ENCODE assay signal across 8 cellular contexts in the genomic region with DNA sequence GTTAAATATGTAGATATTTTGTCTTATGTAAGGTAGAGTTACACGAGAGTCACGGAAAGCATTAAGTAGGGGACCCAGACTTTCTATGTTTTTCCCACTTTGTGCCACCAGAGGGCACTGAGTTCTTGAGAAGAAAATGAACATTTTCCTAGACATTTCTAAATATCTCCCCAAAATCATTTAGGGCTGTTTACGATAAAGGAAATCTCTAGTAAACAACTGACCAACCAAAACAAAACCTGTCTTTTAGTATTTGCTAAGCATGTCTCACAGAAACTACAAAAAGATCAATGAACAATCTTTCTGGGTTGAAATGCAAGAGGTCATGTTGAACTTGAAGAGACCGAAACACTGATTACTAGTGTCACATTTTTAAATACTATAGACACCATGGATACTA. TPM values are rescaled to one million over a fixed set of nuclear protein-coding genes. Genes with fewer than 3 reads are reported as not detected.
DNase-seq lines count a peak whose midpoint lies in the region; ATAC-seq and TF ChIP-seq lines count a peak whose summit lies in the region.

No MANE protein-coding gene starts in this region.

- H3K79me2 ChIP-seq in OCI-LY1 (ENCODE audit: insufficient read depth, low read length), result no peaks in the 10 kb centered on the region

- H3K27ac ChIP-seq in OCI-LY1 (ENCODE audit: low read depth, low read length, poor library complexity, severe bottlenecking), result no peak overlapping the region

- no peak overlapping the region for H3K9ac ChIP-seq in OCI-LY1 (ENCODE audit: low read length)

- TF ChIP-seq CTCF in BJ (IDR thresholded peaks at IDR 0.05; ENCODE audit: insufficient read depth, low read depth, low read length), result peak; percentile 76
- TF ChIP-seq CTCF in GM10266 (IDR thresholded peaks at IDR 0.05; ENCODE audit: control insufficient read depth, insufficient read depth, low read depth, missing control alignments), result peak; percentile 71
- peak; percentile 67 for TF ChIP-seq CTCF in OCI-LY1 (IDR thresholded peaks at IDR 0.05; ENCODE audit: low read length)

- no peaks in the 10 kb centered on the region for H3K9me3 ChIP-seq in OCI-LY1 (ENCODE audit: low read length)

- DNase-seq in BJ (ENCODE audit: low read depth) (peak; percentile 3), GM10266 (ENCODE audit: extremely low spot score) (peak; percentile 24), amniotic epithelial cell (ENCODE audit: low read depth) (peak; percentile 47), inferior parietal cortex (ENCODE audit: extremely low spot score) (peak; percentile 83), NCI-H774 (lab: John Stamatoyannopoulos, UW) (no peak)
- peak; percentile 12 to 19 (median 17) for DNase-seq in stimulated activated CD4-positive, alpha-beta T cell treated with anti-CD3 and anti-CD28 coated beads, TNF-alpha, amount 100 ng/mL, for 24 hours (ENCODE audit: low read depth in 3 of 3)

- no peaks in the 10 kb centered on the region for H3K27me3 ChIP-seq in BJ (ENCODE audit: control insufficient read depth, insufficient read depth, low read length)
- no peaks in the 10 kb centered on the region for H3K27me3 ChIP-seq in OCI-LY1 (ENCODE audit: insufficient read depth, low read length)

- no peaks in the 10 kb centered on the region for H3K9me2 ChIP-seq in OCI-LY1 (ENCODE audit: low read depth, low read length)

- H3F3A ChIP-seq in OCI-LY1 (ENCODE audit: insufficient read depth, low read length), result no peaks in the 10 kb centered on the region

- CTCF ChIA-PET in BJ (lab: Yijun Ruan, JAX), result interaction anchor here (0.6 to 3.5 kb wide), 11 partner anchors 9 to 558 kb away, joined by 3 to 27 read pairs (median 4); no protein-coding TSS in a partner anchor

- H3K36me3 ChIP-seq in BJ (ENCODE audit: control insufficient read depth, insufficient read depth, low read length), result no peaks in the 10 kb centered on the region
- no peaks in the 10 kb centered on the region for H3K36me3 ChIP-seq in OCI-LY1 (ENCODE audit: insufficient read depth, low read length)

- no peak overlapping the region for H2AFZ ChIP-seq in OCI-LY1 (ENCODE audit: low read length)

- H3K4me3 ChIP-seq in BJ (ENCODE audit: low read depth, low read length) (no peak overlapping the region), OCI-LY1 (ENCODE audit: low read depth, low read length, poor library complexity, severe bottlenecking) (no peak overlapping the region)

- POLR2A ChIA-PET in BJ (lab: Charles Lee), result no interaction called here

- no peaks in the 10 kb centered on the region for H3K4me1 ChIP-seq in OCI-LY1 (ENCODE audit: insufficient read depth, low read length, severe bottlenecking)

- H3K4me2 ChIP-seq in OCI-LY1 (ENCODE audit: low read length), result no peak overlapping the region

- H4K20me1 ChIP-seq in OCI-LY1 (ENCODE audit: insufficient read depth, low read length), result no peaks in the 10 kb centered on the region

- ATAC-seq in HG02852 (IDR thresholded peaks at IDR 0.05; ENCODE audit: unreplicated experiment), result peak; percentile 75

RNA-seq across cellular contexts. Expression of gene POU1F1, which starts 16.1 kb away (rescaled TPM):
- not detected in 2 replicates for polyA plus RNA-seq in BJ (2011; rRNA removed)
- not detected in 2 replicates for polyA minus RNA-seq in BJ (2011; rRNA and poly(A)+ RNA removed)

RNA-seq across cellular contexts. Expression of gene CHMP2B, which starts 33.2 kb away (rescaled TPM):
- 13.4 and 21.9 TPM in 2 replicates for polyA plus RNA-seq in BJ (2011; rRNA removed)
- 3.3 and 4.8 TPM in 2 replicates for polyA minus RNA-seq in BJ (2011; rRNA and poly(A)+ RNA removed)
